1 cellular context compared by ENCODE assay signal in the genomic region with DNA sequence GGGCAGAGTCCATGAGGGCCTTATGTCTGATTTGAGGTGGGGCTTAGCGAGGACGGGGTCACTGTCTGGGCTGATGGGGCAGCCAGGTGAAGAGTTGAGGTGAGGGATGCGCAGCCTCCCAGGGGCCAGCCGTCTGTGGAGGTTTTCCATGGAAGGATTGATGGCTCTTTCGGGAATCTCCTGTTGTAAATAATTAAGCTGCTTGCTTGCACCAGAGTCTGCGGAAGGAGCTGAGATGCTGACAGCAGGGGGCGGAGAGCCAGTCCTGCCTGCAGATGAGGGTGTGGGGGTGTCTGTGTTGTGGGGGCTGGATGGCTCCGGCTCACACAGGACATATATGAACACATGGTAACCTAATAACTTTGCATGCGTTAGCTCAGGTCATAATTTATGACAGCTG.
A peak's percentile ranks its signal among the peaks of the same experiment; 100 is the strongest.
TF ChIP-seq lines count a peak whose summit lies in the region.

No MANE protein-coding gene starts in this region.

TF ChIP-seq in HepG2, 621 proteins besides CTCF, POLR2A, EP300 and RAD21:
- TF ChIP-seq REPIN1 (CRISPR knock-in tag; IDR thresholded peaks at IDR 0.05; ENCODE audit: borderline replicate concordance, low read depth) (no peak), HNF1B (CRISPR knock-in tag; IDR thresholded peaks at IDR 0.05) (0 out of 2 replicates have a peak, but pooled peaks have one; percentile 18), ZNF768 (CRISPR knock-in tag; IDR thresholded peaks at IDR 0.05) (no peak), ZNF777 (CRISPR knock-in tag; IDR thresholded peaks at IDR 0.05) (peak; percentile 52; the same call in 1 of the 2 replicates)
TF ChIP-seq in HepG2: peak in this region for 2.
